ENCODE assay signal across 17 cellular contexts in genomic region chr5:82624018-82624417, GRCh38.
"Had no signal": no experiment of that assay in that cellular context is flagged by ENCODE, and none has a peak within 500 bp of the region (broad histone marks: within the 10 kb centered on the region; RNA-seq: fewer than 3 reads in every experiment).

No MANE protein-coding gene starts in this region.

- H3K4me1 ChIP-seq: esophagus muscularis mucosa, lower lobe of right lung, testis, upper lobe of left lung had no signal

- H3K4me3 ChIP-seq: esophagus muscularis mucosa, lower lobe of right lung, pancreas, testis, tibial artery, upper lobe of left lung had no signal

- H3K36me3 ChIP-seq: esophagus muscularis mucosa, lower lobe of right lung, pancreas, tibial artery, upper lobe of left lung had no signal

- H3K27me3 ChIP-seq: esophagus muscularis mucosa, pancreas, testis, tibial artery, upper lobe of left lung had no signal

- H3K27ac ChIP-seq: esophagus muscularis mucosa, lower lobe of right lung, pancreas, testis, tibial artery, upper lobe of left lung had no signal

- H3K9me3 ChIP-seq: lower lobe of right lung, pancreas, testis, tibial artery, upper lobe of left lung had no signal

- DNase-seq: cerebellar nuclear complex; effector CD8-positive, alpha-beta T cell; endodermal cell; foreskin melanocyte; left ventricle myocardium superior; lower lobe of right lung; naive thymus-derived CD8-positive, alpha-beta T cell; occipital lobe; pancreas; stimulated activated CD4-positive, alpha-beta T cell treated with anti-CD3 and anti-CD28 coated beads, Interleukin-2, amount 100 ng/mL, for 24 hours; stimulated activated CD4-positive, alpha-beta T cell treated with anti-CD3 and anti-CD28 coated beads, Interleukin-4, amount 100 ng/mL, for 4 hours; stimulated activated naive CD8-positive, alpha-beta T cell treated with anti-CD3 and anti-CD28 coated beads, Interleukin-15, Interleukin-2, amounts not matched to agents 100 U/mL and 50 U/mL, for 24 hours; substantia nigra; testis; tibial artery; upper lobe of left lung had no signal
